1 cellular context compared by ENCODE assay signal in genomic region chr3:65500398-65501306, GRCh38.
TF ChIP-seq lines count a peak whose summit lies in the region.

No MANE protein-coding gene starts in this region.

TF ChIP-seq in K562, 482 proteins besides CTCF, POLR2A, EP300 and RAD21 (continued from another document and continues in another):
- no peak for TF ChIP-seq DLX4 (CRISPR knock-in tag; IDR thresholded peaks at IDR 0.05)
- peak; percentile 90 for TF ChIP-seq SMARCC2 (IDR thresholded peaks at IDR 0.05; ENCODE audit: low read depth)
- TF ChIP-seq ARID3A (IDR thresholded peaks at IDR 0.05; ENCODE audit: borderline replicate concordance, low read depth, low read length), result peak; percentile 85
- no peak for TF ChIP-seq ZNF280B (CRISPR knock-in tag; IDR thresholded peaks at IDR 0.05)
- TF ChIP-seq TBL1XR1 (IDR thresholded peaks at IDR 0.05; ENCODE audit: low read length in 2 of 2), result peak; percentile 19 to 84; a peak in 2 of 4 replicates
- no peak for TF ChIP-seq PHF20 (IDR thresholded peaks at IDR 0.05; ENCODE audit: partially characterized antibody)
- TF ChIP-seq MBD2 (IDR thresholded peaks at IDR 0.05; ENCODE audit: borderline replicate concordance, low read depth), result peak; percentile 54; the same call in 1 of the 2 replicates
- peak; percentile 60; the same call in 1 of the 2 replicates for TF ChIP-seq NCOA1 (IDR thresholded peaks at IDR 0.05; ENCODE audit: low read depth)
- no peak for TF ChIP-seq ZNF41 (CRISPR knock-in tag; conservative IDR thresholded peaks at IDR 0.05)
- 0 out of 2 replicates have a peak, but pooled peaks have one; percentile 33 for TF ChIP-seq ZNF134 (CRISPR knock-in tag; conservative IDR thresholded peaks at IDR 0.05)
- TF ChIP-seq ZBTB7A (IDR thresholded peaks at IDR 0.05; ENCODE audit: borderline replicate concordance, control insufficient read depth, low read depth, low read length), result no peak
- no peak for TF ChIP-seq ATF1 (CRISPR knock-in tag; IDR thresholded peaks at IDR 0.05)
- peak; percentile 68 for TF ChIP-seq ATF1 (tag; IDR thresholded peaks at IDR 0.05)
- peak; percentile 78 to 85 for TF ChIP-seq KDM1A (IDR thresholded peaks at IDR 0.05)
- TF ChIP-seq FOSL1 (tag; conservative IDR thresholded peaks at IDR 0.05), result peak; percentile 76
- TF ChIP-seq ZNF24 (IDR thresholded peaks at IDR 0.05), result no peak
- TF ChIP-seq HMGN3 (IDR thresholded peaks at IDR 0.05; ENCODE audit: borderline replicate concordance, extremely low read depth, insufficient read length, low read depth, low read length), result no peak
- TF ChIP-seq ZNF695 (CRISPR knock-in tag; IDR thresholded peaks at IDR 0.05), result no peak
- no peak for TF ChIP-seq ZNF398 (CRISPR knock-in tag; IDR thresholded peaks at IDR 0.05)
- TF ChIP-seq MEIS2 (IDR thresholded peaks at IDR 0.05; ENCODE audit: partially characterized antibody), result peak; percentile 86
- TF ChIP-seq TEAD1 (CRISPR knock-in tag; IDR thresholded peaks at IDR 0.05), result peak in 1 of 2 experiments; percentile 71; a peak in 1 of 4 replicates
- no peak for TF ChIP-seq ZNF589 (CRISPR knock-in tag; IDR thresholded peaks at IDR 0.05; ENCODE audit: low read depth)
- peak; percentile 93 for TF ChIP-seq DPF2 (IDR thresholded peaks at IDR 0.05)
- peak; percentile 87 for TF ChIP-seq SMAD4 (CRISPR knock-in tag; conservative IDR thresholded peaks at IDR 0.05)
- peak; percentile 53; the same call in 1 of the 2 replicates for TF ChIP-seq EHMT2 (IDR thresholded peaks at IDR 0.05)
- peak; percentile 96 for TF ChIP-seq NCOR1 (IDR thresholded peaks at IDR 0.05)
- peak; percentile 69 for TF ChIP-seq MYC (IDR thresholded peaks at IDR 0.05; ENCODE audit: low read depth, low read length)
- TF ChIP-seq MYC (CRISPR knock-in tag; IDR thresholded peaks at IDR 0.05; ENCODE audit: borderline replicate concordance, low read depth), result no peak
- TF ChIP-seq EZH2 (IDR thresholded peaks at IDR 0.05; ENCODE audit: borderline replicate concordance, low read depth, low read length), result no peak
- no peak for TF ChIP-seq PBX2 (CRISPR knock-in tag; IDR thresholded peaks at IDR 0.05; ENCODE audit: low read depth)
- TF ChIP-seq PBX2 (tag; conservative IDR thresholded peaks at IDR 0.05; ENCODE audit: low read depth), result 0 out of 2 replicates have a peak, but pooled peaks have one; percentile 14
- peak; percentile 30 to 66; a peak in 3 of 4 replicates for TF ChIP-seq RCOR1 (IDR thresholded peaks at IDR 0.05; ENCODE audit: borderline replicate concordance in 1 of 2, low read depth in 2 of 2, low read length in 2 of 2)
- TF ChIP-seq ETV6 (IDR thresholded peaks at IDR 0.05; ENCODE audit: borderline replicate concordance in 1 of 2, low read depth in 2 of 2, low read length in 1 of 2), result no peak
- TF ChIP-seq ETV6 (CRISPR knock-in tag; IDR thresholded peaks at IDR 0.05; ENCODE audit: borderline replicate concordance), result no peak
- TF ChIP-seq CCNT2 (IDR thresholded peaks at IDR 0.05; ENCODE audit: borderline replicate concordance, extremely low read depth, insufficient read length, low read depth, low read length), result peak; percentile 70
- TF ChIP-seq DMBX1 (CRISPR knock-in tag; IDR thresholded peaks at IDR 0.05; ENCODE audit: borderline replicate concordance), result peak; percentile 46; the same call in 1 of the 2 replicates
- no peak for TF ChIP-seq ZNF311 (CRISPR knock-in tag; IDR thresholded peaks at IDR 0.05)
- peak; percentile 91 for TF ChIP-seq STAT5A (IDR thresholded peaks at IDR 0.05; ENCODE audit: borderline replicate concordance, low read length)
- no peak for TF ChIP-seq FOXP4 (CRISPR knock-in tag; IDR thresholded peaks at IDR 0.05; ENCODE audit: borderline replicate concordance)
- peak; percentile 75 for TF ChIP-seq L3MBTL2 (IDR thresholded peaks at IDR 0.05)
- peak; percentile 62 to 99; a peak in 3 of 4 replicates for TF ChIP-seq ARNT (IDR thresholded peaks at IDR 0.05)
- TF ChIP-seq IFI16 (CRISPR knock-in tag; IDR thresholded peaks at IDR 0.05), result no peak
- peak; percentile 81 for TF ChIP-seq RNF2 (IDR thresholded peaks at IDR 0.05)
- peak in 1 of 2 experiments; percentile 50 for TF ChIP-seq NCOA2 (IDR thresholded peaks at IDR 0.05; ENCODE audit: partially characterized antibody in 2 of 2)
- peak; percentile 59; the same call in 1 of the 2 replicates for TF ChIP-seq ATF7 (IDR thresholded peaks at IDR 0.05)
- peak; percentile 45 to 71; a peak in 3 of 4 replicates for TF ChIP-seq MNT (conservative IDR thresholded peaks at IDR 0.05)
- 0 out of 2 replicates have a peak, but pooled peaks have one; percentile 18 for TF ChIP-seq MAFF (IDR thresholded peaks at IDR 0.05; ENCODE audit: low read length)
- peak; percentile 97 for TF ChIP-seq ARID1B (IDR thresholded peaks at IDR 0.05)
- TF ChIP-seq PHB2 (IDR thresholded peaks at IDR 0.05; ENCODE audit: low read depth), result peak; percentile 75; the same call in 1 of the 2 replicates
- 0 out of 2 replicates have a peak, but pooled peaks have one; percentile 30 for TF ChIP-seq ESRRA (IDR thresholded peaks at IDR 0.05; ENCODE audit: borderline replicate concordance, low read depth)
- TF ChIP-seq ZNF121 (CRISPR knock-in tag; conservative IDR thresholded peaks at IDR 0.05), result no peak
- TF ChIP-seq ZNF76 (CRISPR knock-in tag; IDR thresholded peaks at IDR 0.05; ENCODE audit: borderline replicate concordance), result no peak
- TF ChIP-seq BDP1 (IDR thresholded peaks at IDR 0.05; ENCODE audit: insufficient read depth, insufficient read length), result no peak
- TF ChIP-seq FOXM1 (IDR thresholded peaks at IDR 0.05; ENCODE audit: low read depth), result peak; percentile 92
- no peak for TF ChIP-seq FOXM1 (CRISPR knock-in tag; IDR thresholded peaks at IDR 0.05; ENCODE audit: low read depth)
- TF ChIP-seq ID3 (CRISPR knock-in tag; IDR thresholded peaks at IDR 0.05), result no peak
- TF ChIP-seq ID3 (tag; IDR thresholded peaks at IDR 0.05), result 0 out of 2 replicates have a peak, but pooled peaks have one; percentile 58
- peak; percentile 97 for TF ChIP-seq CBFA2T2 (conservative IDR thresholded peaks at IDR 0.05)
- peak; percentile 75; the same call in 1 of the 2 replicates for TF ChIP-seq HDAC2 (IDR thresholded peaks at IDR 0.05)
- TF ChIP-seq HMG20A (CRISPR knock-in tag; conservative IDR thresholded peaks at IDR 0.05), result no peak
- TF ChIP-seq ZNF561 (CRISPR knock-in tag; conservative IDR thresholded peaks at IDR 0.05), result no peak
- 0 out of 2 replicates have a peak, but pooled peaks have one; percentile 49 for TF ChIP-seq CREB1 (IDR thresholded peaks at IDR 0.05)
- TF ChIP-seq CREB1 (CRISPR knock-in tag; IDR thresholded peaks at IDR 0.05), result 0 out of 2 replicates have a peak, but pooled peaks have one; percentile 19
- TF ChIP-seq PCBP1 (IDR thresholded peaks at IDR 0.05; ENCODE audit: low read depth, low read length, poor library complexity, severe bottlenecking), result no peak
- peak; percentile 98 for TF ChIP-seq CBFA2T3 (IDR thresholded peaks at IDR 0.05)
- TF ChIP-seq C11orf30 (IDR thresholded peaks at IDR 0.05; ENCODE audit: low read depth), result peak; percentile 47
- no peak for TF ChIP-seq ZSCAN32 (CRISPR knock-in tag; IDR thresholded peaks at IDR 0.05)
- peak; percentile 98 for TF ChIP-seq TEAD4 (IDR thresholded peaks at IDR 0.05; ENCODE audit: low read length)
- no peak for TF ChIP-seq TEAD4 (CRISPR knock-in tag; IDR thresholded peaks at IDR 0.05; ENCODE audit: borderline replicate concordance)
- peak; percentile 23 for TF ChIP-seq NEUROD1 (IDR thresholded peaks at IDR 0.05; ENCODE audit: borderline replicate concordance, low read depth, low read length, partially characterized antibody)
- no peak for TF ChIP-seq CBX3 (IDR thresholded peaks at IDR 0.05; ENCODE audit: borderline replicate concordance in 1 of 2, low read length in 2 of 2)
